Comparison of ENCODE assay signal across 23 cellular contexts in the genomic region with DNA sequence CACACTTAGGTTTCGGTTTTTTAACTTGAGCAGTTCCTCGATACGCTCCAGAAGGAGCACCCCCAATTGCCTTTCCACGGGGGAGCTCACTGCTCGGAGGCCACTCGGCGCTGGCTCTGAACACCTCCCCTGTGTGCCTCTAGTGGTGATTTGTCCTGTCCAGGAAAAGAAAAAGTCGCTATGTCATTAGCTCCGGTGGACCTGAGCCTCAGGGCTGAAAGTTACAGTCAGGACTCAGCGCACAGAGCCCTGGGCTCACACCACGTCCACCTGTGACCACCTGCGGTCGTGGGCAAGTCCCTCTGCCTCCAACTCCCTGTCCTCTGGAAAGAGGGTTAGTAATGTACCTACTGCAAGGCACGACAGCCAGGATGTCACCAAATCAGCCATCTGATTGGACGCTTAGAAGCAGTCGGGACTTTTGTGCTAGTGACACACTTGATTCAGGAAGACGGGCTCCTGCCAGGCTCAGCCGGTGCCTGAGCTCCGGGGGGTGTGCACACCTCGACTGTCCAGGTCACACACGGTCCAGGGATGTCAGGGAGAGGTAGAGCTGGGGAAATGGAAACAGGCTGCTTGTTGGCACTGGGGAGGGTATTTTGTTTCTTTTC. TPM values are rescaled to one million over a fixed set of nuclear protein-coding genes. Genes with fewer than 3 reads are reported as not detected.
DNase-seq lines count a peak whose midpoint lies in the region; ATAC-seq and TF ChIP-seq lines count a peak whose summit lies in the region.
"Had no signal": no experiment of that assay in that cellular context is flagged by ENCODE, and none has a peak within 500 bp of the region (broad histone marks: within the 10 kb centered on the region; RNA-seq: fewer than 3 reads in every experiment).

No MANE protein-coding gene starts in this region.

- no peak for TF ChIP-seq RAD21 in HCT116 (IDR thresholded peaks at IDR 0.05; ENCODE audit: low read depth)

- H3K79me2 ChIP-seq in HCT116 (ENCODE audit: insufficient read depth, low read length), result no peaks in the 10 kb centered on the region
- H3K79me2 ChIP-seq in neural progenitor cell (ENCODE audit: low read depth), result no peaks in the 10 kb centered on the region

- H3K27me3 ChIP-seq in HCT116 (ENCODE audit: insufficient read depth, low read length) (peaks cover 4% of the 10 kb centered on the region; the same call in 1 of the 2 replicates), lower lobe of right lung (ENCODE audit: low read depth) (peaks cover 11% of the 10 kb centered on the region), neural progenitor cell (peaks cover 31% of the 10 kb centered on the region)

- ATAC-seq in activated naive CD4-positive, alpha-beta T cell treated with anti-CD3 and anti-CD28 coated beads, Interleukin-2, amount 50 U/mL, for 72 hours, result no peak
- peak; percentile 54 for ATAC-seq in HCT116
- no peak for ATAC-seq in lower lobe of right lung

- H2AFZ ChIP-seq in HCT116 (ENCODE audit: low read depth, low read length, poor library complexity, severe bottlenecking) (no peak overlapping the region), neural progenitor cell (replicated peaks) (no peak overlapping the region)

- POLR2A ChIA-PET in HCT116 (lab: Charles Lee), result no interaction called here

- H3K9me3 Mint-ChIP-seq in activated naive CD4-positive, alpha-beta T cell treated with anti-CD3 and anti-CD28 coated beads, Interleukin-2, amount 10 ng/mL, durations not matched to agents 7 days and 5 days, result no peaks in the 10 kb centered on the region
- H3K9me3 Mint-ChIP-seq in activated naive CD4-positive, alpha-beta T cell treated with anti-CD3 and anti-CD28 coated beads, Interleukin-2, amount 50 U/mL, for 72 hours, result no peaks in the 10 kb centered on the region
- no peaks in the 10 kb centered on the region for H3K9me3 Mint-ChIP-seq in neural progenitor cell
- H3K9me3 Mint-ChIP-seq: CD4-positive, CD25-positive, alpha-beta regulatory T cell had no signal

- H3K27ac Mint-ChIP-seq in activated naive CD4-positive, alpha-beta T cell treated with anti-CD3 and anti-CD28 coated beads, Interleukin-2, amount 10 ng/mL, durations not matched to agents 7 days and 5 days, result peak overlapping the region; percentile 49
- H3K27ac Mint-ChIP-seq in activated naive CD4-positive, alpha-beta T cell treated with anti-CD3 and anti-CD28 coated beads, Interleukin-2, amount 50 U/mL, for 72 hours, result no peak overlapping the region
- H3K27ac Mint-ChIP-seq in neural progenitor cell, result no peak overlapping the region
- H3K27ac Mint-ChIP-seq: CD4-positive, CD25-positive, alpha-beta regulatory T cell had no signal

- no peak for DNase-seq in activated naive CD4-positive, alpha-beta T cell treated with anti-CD3 and anti-CD28 coated beads, Interleukin-2, amount 10 ng/mL, durations not matched to agents 7 days and 5 days
- DNase-seq in activated naive CD4-positive, alpha-beta T cell treated with anti-CD3 and anti-CD28 coated beads, Interleukin-2, amount 50 U/mL, for 72 hours (ENCODE audit: low spot score in 2 of 2), result no peak
- DNase-seq in HCT116 (ENCODE audit: low read depth, low spot score), result no peak
- peak; percentile 39 for DNase-seq in cerebellar cortex (ENCODE audit: low spot score)
- no peak for DNase-seq in lower lobe of right lung
- DNase-seq in neural progenitor cell (ENCODE audit: low spot score), result no peak
- DNase-seq in inferior parietal cortex (ENCODE audit: extremely low spot score), result no peak
- no peak for DNase-seq in cardiac septum (ENCODE audit: low spot score)
- DNase-seq: 8988T; Caco-2; CD4-positive, CD25-positive, alpha-beta regulatory T cell; DMS153; GF-D8; KG1; MV-4-11; NCI-H187; NCI-H2107; NCI-H510A; NCI-H774; SIG-M5 had no signal

- H3K4me3 ChIP-seq in HCT116 (replicated peaks in 1 of 2; ENCODE audit: low read depth in 1 of 2, low read length in 2 of 2) (no peak overlapping the region), lower lobe of right lung (no peak overlapping the region), neural progenitor cell (no peak overlapping the region)

- H3K4me2 ChIP-seq in HCT116 (ENCODE audit: low read length), result no peak overlapping the region
- no peak overlapping the region for H3K4me2 ChIP-seq in neural progenitor cell

- H3K27ac ChIP-seq in HCT116 (ENCODE audit: low read depth, low read length), result no peak overlapping the region
- no peak overlapping the region for H3K27ac ChIP-seq in lower lobe of right lung
- H3K27ac ChIP-seq in neural progenitor cell, result no peak overlapping the region

- H3K9me3 ChIP-seq in HCT116 (ENCODE audit: control insufficient read depth in 1 of 2, insufficient read depth in 1 of 2, low read depth in 1 of 2, low read length in 2 of 2) (no peaks in the 10 kb centered on the region), lower lobe of right lung (no peaks in the 10 kb centered on the region), neural progenitor cell (ENCODE audit: low read depth) (no peaks in the 10 kb centered on the region)
- H3K9me3 ChIP-seq: Caco-2 had no signal

- CTCF ChIA-PET in activated naive CD4-positive, alpha-beta T cell treated with anti-CD3 and anti-CD28 coated beads, Interleukin-2, amount 10 ng/mL, durations not matched to agents 7 days and 5 days (lab: Charles Lee), result no interaction called here
- CTCF ChIA-PET in HCT116 (lab: Charles Lee), result no interaction called here

- H3K4me1 Mint-ChIP-seq in activated naive CD4-positive, alpha-beta T cell treated with anti-CD3 and anti-CD28 coated beads, Interleukin-2, amount 10 ng/mL, durations not matched to agents 7 days and 5 days, result peaks cover 3% of the 10 kb centered on the region
- peaks cover 4% of the 10 kb centered on the region for H3K4me1 Mint-ChIP-seq in neural progenitor cell

- no peaks in the 10 kb centered on the region; a peak in 1 of 4 replicates for H3K36me3 ChIP-seq in HCT116 (ENCODE audit: control insufficient read depth in 1 of 2, insufficient read depth in 2 of 2, low read length in 2 of 2)
- peaks cover 31% of the 10 kb centered on the region for H3K36me3 ChIP-seq in lower lobe of right lung
- H3K36me3 ChIP-seq in neural progenitor cell, result no peaks in the 10 kb centered on the region

- intact Hi-C loops in HCT116 (cut with micrococcal nuclease), result no loop called here
- intact Hi-C loops in lower lobe of right lung (cut with DNase I), result no loop called here
- intact Hi-C loops in cardiac septum (cut with DNase I), result no loop called here

- peaks cover 10% of the 10 kb centered on the region for H3F3A ChIP-seq in neural progenitor cell (ENCODE audit: low read depth)

- H3K4me1 ChIP-seq in HCT116 (ENCODE audit: control insufficient read depth in 1 of 2, insufficient read depth in 2 of 2, low read length in 2 of 2) (no peaks in the 10 kb centered on the region), lower lobe of right lung (no peaks in the 10 kb centered on the region), neural progenitor cell (no peaks in the 10 kb centered on the region)
- H3K4me1 ChIP-seq: Caco-2 had no signal

- no peaks in the 10 kb centered on the region for H3K9me2 ChIP-seq in HCT116 (ENCODE audit: insufficient read depth)

- no TSS peak for BruUV-seq in HCT116 (replicated peaks; lab: Mats Ljungman, UMichigan)

- no peak overlapping the region for H3K9ac ChIP-seq in HCT116 (ENCODE audit: low read length)
- H3K9ac ChIP-seq in neural progenitor cell, result no peak overlapping the region

- RAD21 ChIA-PET in HCT116 (lab: Charles Lee; ENCODE audit: low non-redundant PET in 1 of 2, low total read pairs in 2 of 2, uncharacterized antibody in 2 of 2, unreplicated experiment in 2 of 2), result no interaction called here

- no peak overlapping the region for H3K4me3 Mint-ChIP-seq in activated naive CD4-positive, alpha-beta T cell treated with anti-CD3 and anti-CD28 coated beads, Interleukin-2, amount 10 ng/mL, durations not matched to agents 7 days and 5 days
- no peak overlapping the region for H3K4me3 Mint-ChIP-seq in neural progenitor cell
- H3K4me3 Mint-ChIP-seq: CD4-positive, CD25-positive, alpha-beta regulatory T cell had no signal

- peaks cover 29% of the 10 kb centered on the region for H3K27me3 Mint-ChIP-seq in activated naive CD4-positive, alpha-beta T cell treated with anti-CD3 and anti-CD28 coated beads, Interleukin-2, amount 10 ng/mL, durations not matched to agents 7 days and 5 days
- H3K27me3 Mint-ChIP-seq in neural progenitor cell (ENCODE audit: insufficient read depth, low read depth), result peaks cover 16% of the 10 kb centered on the region

- H3K36me3 Mint-ChIP-seq in activated naive CD4-positive, alpha-beta T cell treated with anti-CD3 and anti-CD28 coated beads, Interleukin-2, amount 10 ng/mL, durations not matched to agents 7 days and 5 days, result peaks cover 2% of the 10 kb centered on the region
- no peaks in the 10 kb centered on the region for H3K36me3 Mint-ChIP-seq in activated naive CD4-positive, alpha-beta T cell treated with anti-CD3 and anti-CD28 coated beads, Interleukin-2, amount 50 U/mL, for 72 hours
- no peaks in the 10 kb centered on the region for H3K36me3 Mint-ChIP-seq in neural progenitor cell
- H3K36me3 Mint-ChIP-seq: CD4-positive, CD25-positive, alpha-beta regulatory T cell had no signal

- no peaks in the 10 kb centered on the region for H4K20me1 ChIP-seq in HCT116 (ENCODE audit: insufficient read depth)
- H4K20me1 ChIP-seq in neural progenitor cell (ENCODE audit: low read depth), result no peaks in the 10 kb centered on the region

- TF ChIP-seq CTCF in HCT116 (IDR thresholded peaks at IDR 0.05 in 2 of 3, conservative IDR thresholded peaks at IDR 0.05 in 1 of 3; ENCODE audit: borderline replicate concordance in 1 of 3, insufficient read depth in 1 of 3, low read depth in 2 of 3, low read length in 2 of 3) (0 out of 6 replicates have a peak, but pooled peaks of 1 of the 3 experiments have one; percentile 14), lower lobe of right lung (IDR thresholded peaks at IDR 0.05) (no peak), neural progenitor cell (IDR thresholded peaks at IDR 0.05) (no peak)

- no peak for TF ChIP-seq POLR2A in HCT116 (IDR thresholded peaks at IDR 0.05; ENCODE audit: borderline replicate concordance, extremely low read depth, insufficient read depth, insufficient read length)

RNA-seq across cellular contexts. Expression of a gene that starts 3.9 kb away (rescaled TPM):
- total RNA-seq in activated naive CD4-positive, alpha-beta T cell treated with anti-CD3 and anti-CD28 coated beads, Interleukin-2, amount 50 U/mL, for 72 hours, result not detected
- not detected for total RNA-seq in HCT116 (2021; ENCODE audit: unreplicated experiment)
- polyA plus RNA-seq in HCT116 (2012), result 0.30 and 0.87 TPM in 2 replicates
- total RNA-seq in lower lobe of right lung, result not detected
- total RNA-seq in neural progenitor cell (ENCODE audit: low replicate concordance), result 0.40 TPM in 1 of 2 replicates, not detected in the other
- total RNA-seq in cardiac septum, result not detected
- total RNA-seq: Daoy, RPMI7951 had no signal
- polyA plus RNA-seq: AG04450; CD4-positive, CD25-positive, alpha-beta regulatory T cell had no signal

RNA-seq across cellular contexts. Expression of a gene that starts 27.7 kb away (rescaled TPM):
- total RNA-seq in activated naive CD4-positive, alpha-beta T cell treated with anti-CD3 and anti-CD28 coated beads, Interleukin-2, amount 50 U/mL, for 72 hours, result 10 to 100 TPM; 38.5 to 61.6 TPM
- total RNA-seq in HCT116 (2021; ENCODE audit: unreplicated experiment) (83.1 TPM), lower lobe of right lung (52.3 TPM), neural progenitor cell (ENCODE audit: low replicate concordance) (20.7 and 90.9 TPM in 2 replicates), cardiac septum (27.4 TPM)
- polyA plus RNA-seq in HCT116 (2012), result 45.3 and 58.9 TPM in 2 replicates

RNA-seq across cellular contexts. Expression of a gene that starts 27.8 kb away (rescaled TPM):
- total RNA-seq in activated naive CD4-positive, alpha-beta T cell treated with anti-CD3 and anti-CD28 coated beads, Interleukin-2, amount 50 U/mL, for 72 hours, result 100 to 1,000 TPM; 115 to 140 TPM
- total RNA-seq in HCT116 (2021; ENCODE audit: unreplicated experiment), result 190 TPM
- 291 and 326 TPM in 2 replicates for polyA plus RNA-seq in HCT116 (2012)
- total RNA-seq in lower lobe of right lung, result 58.2 TPM
- total RNA-seq in neural progenitor cell (ENCODE audit: low replicate concordance), result 183 and 317 TPM in 2 replicates
- total RNA-seq in cardiac septum, result 42.7 TPM

RNA-seq across cellular contexts. Expression of a gene that starts 48.2 kb away (rescaled TPM):
- total RNA-seq in activated naive CD4-positive, alpha-beta T cell treated with anti-CD3 and anti-CD28 coated beads, Interleukin-2, amount 50 U/mL, for 72 hours, result under 1 TPM in 1 of 2 donors, not detected in 1; 0.25 TPM
- total RNA-seq in HCT116 (2021; ENCODE audit: unreplicated experiment), result not detected
- polyA plus RNA-seq in HCT116 (2012), result 0.05 and 0.09 TPM in 2 replicates
- not detected for total RNA-seq in lower lobe of right lung
- 1.5 TPM in 1 of 2 replicates, not detected in the other for total RNA-seq in neural progenitor cell (ENCODE audit: low replicate concordance)
- not detected for total RNA-seq in cardiac septum
- total RNA-seq: RPMI7951 had no signal
- polyA plus RNA-seq: AG04450 had no signal
